In the genomic region with DNA sequence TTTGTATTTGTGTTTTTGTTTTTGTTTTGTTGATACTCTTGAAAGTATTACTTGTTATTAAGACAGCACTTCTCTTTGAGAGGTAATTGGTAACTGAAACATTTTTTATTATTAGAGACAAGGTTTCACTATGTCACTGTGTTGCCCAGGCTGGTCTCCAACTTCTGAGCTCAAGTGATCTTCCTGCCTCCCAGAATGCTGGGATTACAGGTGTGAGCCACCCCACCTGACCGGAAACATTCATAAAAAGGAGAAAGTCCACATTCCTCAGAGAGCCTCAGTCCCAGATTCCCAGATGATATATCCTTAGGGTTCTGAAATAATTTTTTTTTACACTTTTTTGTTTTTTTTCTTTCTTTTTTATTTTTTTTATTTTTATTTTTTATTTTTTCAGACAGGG, we compare ENCODE assay signal across 11 cellular contexts. TPM values are rescaled to one million over a fixed set of nuclear protein-coding genes. Genes with fewer than 3 reads are reported as not detected.
DNase-seq lines count a peak whose midpoint lies in the region; ATAC-seq and TF ChIP-seq lines count a peak whose summit lies in the region.
"Had no signal": no experiment of that assay in that cellular context is flagged by ENCODE, and none has a peak within 500 bp of the region (broad histone marks: within the 10 kb centered on the region; RNA-seq: fewer than 3 reads in every experiment).

No MANE protein-coding gene starts in this region.

- H2AFZ ChIP-seq in GM23338 = no peak overlapping the region

- H3K9me3 Mint-ChIP-seq in GM23338 (no peaks in the 10 kb centered on the region; the same call in 2 of the 3 replicates), chondrocyte (ENCODE audit: low read depth) (no peaks in the 10 kb centered on the region), endodermal cell (no peaks in the 10 kb centered on the region)

- H3K9ac ChIP-seq in BLaER1 = no peak overlapping the region
- H3K9ac ChIP-seq in endodermal cell (ENCODE audit: extremely low read depth, low read length, poor library complexity, severe bottlenecking) = no peak overlapping the region
- H3K9ac ChIP-seq: SK-N-SH had no signal

- no peak for ATAC-seq in GM23338

- H3K27me3 Mint-ChIP-seq in GM23338 (ENCODE audit: insufficient read depth, low read depth, poor library complexity) (peaks cover 23% of the 10 kb centered on the region), chondrocyte (ENCODE audit: low read depth) (no peaks in the 10 kb centered on the region), endodermal cell (ENCODE audit: insufficient read depth) (no peaks in the 10 kb centered on the region)

- H3K36me3 Mint-ChIP-seq in GM23338 (ENCODE audit: low read depth) (peaks cover 16% of the 10 kb centered on the region; the same call in 2 of the 3 replicates), chondrocyte (ENCODE audit: low read depth) (no peaks in the 10 kb centered on the region), endodermal cell (ENCODE audit: low read depth) (peaks cover 10% of the 10 kb centered on the region)

- peaks cover 39% of the 10 kb centered on the region; the same call in 1 of the 2 replicates for H3F3A ChIP-seq in GM23338 (replicated peaks; ENCODE audit: low read depth)

- H3K27ac ChIP-seq in BLaER1 (no peak overlapping the region), GM23338 (ENCODE audit: low read depth) (no peak overlapping the region), endodermal cell (ENCODE audit: low read depth, low read length) (no peak overlapping the region)
- H3K27ac ChIP-seq: C4-2B, HL-60, spleen had no signal

- H3K36me3 ChIP-seq in BLaER1 (peaks cover 31% of the 10 kb centered on the region), GM23338 (ENCODE audit: insufficient read depth) (no peaks in the 10 kb centered on the region), endodermal cell (ENCODE audit: control insufficient read depth, insufficient read depth, low read length) (peaks cover 3% of the 10 kb centered on the region)

- H3K4me1 Mint-ChIP-seq in GM23338 (peaks cover 27% of the 10 kb centered on the region), chondrocyte (ENCODE audit: low read depth) (peaks cover 35% of the 10 kb centered on the region), endodermal cell (peaks cover 17% of the 10 kb centered on the region)

- H3K4me2 ChIP-seq in BLaER1 (peak overlapping the region; percentile 88), GM23338 (no peak overlapping the region)

- H4K20me1 ChIP-seq in BLaER1 = peaks cover 65% of the 10 kb centered on the region
- peaks cover 6% of the 10 kb centered on the region; the same call in 1 of the 2 replicates for H4K20me1 ChIP-seq in GM23338 (replicated peaks; ENCODE audit: insufficient read depth)

- H3K9me3 ChIP-seq in BLaER1 (no peaks in the 10 kb centered on the region), endodermal cell (ENCODE audit: control insufficient read depth, low read length) (no peaks in the 10 kb centered on the region)
- H3K9me3 ChIP-seq: SK-N-SH, spleen had no signal

- H3K4me3 Mint-ChIP-seq in GM23338 = peak overlapping the region; percentile 41; the same call in 1 of the 3 replicates
- peak overlapping the region; percentile 33 for H3K4me3 Mint-ChIP-seq in chondrocyte (ENCODE audit: unreplicated experiment)
- H3K4me3 Mint-ChIP-seq in endodermal cell = no peak overlapping the region

- 0 out of 2 replicates have a peak overlapping the region, but pooled peaks have one; percentile 7 for H3K4me3 ChIP-seq in BLaER1
- no peak overlapping the region for H3K4me3 ChIP-seq in GM23338
- H3K4me3 ChIP-seq in endodermal cell (ENCODE audit: low read length) = no peak overlapping the region
- H3K4me3 ChIP-seq: spleen had no signal

- WGBS in endodermal cell (ENCODE audit: insufficient coverage in 1 of 2, insufficient read length in 1 of 2), 2 experiments = 93 to 100% methylated on average over 1 of the region's 1 CpG

- no peaks in the 10 kb centered on the region for H3K9me2 ChIP-seq in GM23338 (ENCODE audit: insufficient read depth)
- H3K9me2 ChIP-seq: SK-N-SH had no signal

- no peak for TF ChIP-seq CTCF in GM23338 (conservative IDR thresholded peaks at IDR 0.05; ENCODE audit: low read depth in 2 of 2)
- no peak for TF ChIP-seq CTCF in chondrocyte (IDR thresholded peaks at IDR 0.05)
- TF ChIP-seq CTCF in endodermal cell (conservative IDR thresholded peaks at IDR 0.05) = no peak

- no peaks in the 10 kb centered on the region for H3K27me3 ChIP-seq in BLaER1
- no peaks in the 10 kb centered on the region for H3K27me3 ChIP-seq in GM23338 (ENCODE audit: insufficient read depth)
- no peaks in the 10 kb centered on the region for H3K27me3 ChIP-seq in endodermal cell (ENCODE audit: control insufficient read depth, insufficient read depth, low read length, poor library complexity, severe bottlenecking)

- H3K4me1 ChIP-seq in BLaER1 (peaks cover 78% of the 10 kb centered on the region), GM23338 (ENCODE audit: insufficient read depth) (peaks cover 21% of the 10 kb centered on the region), endodermal cell (ENCODE audit: control insufficient read depth, insufficient read depth, low read length) (no peaks in the 10 kb centered on the region)

- H3K79me2 ChIP-seq in GM23338 (replicated peaks; ENCODE audit: insufficient read depth) = peaks cover 71% of the 10 kb centered on the region

- H3K27ac Mint-ChIP-seq in GM23338 (peak overlapping the region; percentile 48; the same call in 1 of the 2 replicates), chondrocyte (ENCODE audit: unreplicated experiment) (peak overlapping the region; percentile 80), endodermal cell (no peak overlapping the region)

- no peak for DNase-seq in GM23338 (ENCODE audit: low spot score)
- no peak for DNase-seq in chondrocyte (ENCODE audit: low spot score)
- DNase-seq in CD1c-positive myeloid dendritic cell (ENCODE audit: extremely low spot score) = no peak
- no peak for DNase-seq in NCI-H2171 (lab: John Stamatoyannopoulos, UW)
- DNase-seq in endodermal cell = no peak
- DNase-seq: NCI-H1092, SK-N-SH, spleen had no signal

TF ChIP-seq in GM23338, 12 proteins besides CTCF, POLR2A, EP300 and RAD21 (continues in another document):
- TF ChIP-seq POLR2AphosphoS5 (IDR thresholded peaks at IDR 0.05; ENCODE audit: low read depth) = no peak
- TF ChIP-seq EZH2 (IDR thresholded peaks at IDR 0.05; ENCODE audit: low read depth, unreplicated experiment) = no peak

RNA-seq across cellular contexts. Expression of a gene that starts 2.7 kb away (rescaled TPM):
- 118 and 125 TPM in 2 replicates for total RNA-seq in GM23338 (2014; rRNA removed; shearing (Covaris generic))
- 40.3 and 43.3 TPM in 2 replicates for polyA plus RNA-seq in GM23338 (2016; fragmentation: Nextera tagmentation; extraction: Ambion mirVana)
- total RNA-seq in chondrocyte = 59.9 to 62.0 TPM (median 61.8 TPM) in 3 replicates
- total RNA-seq in endodermal cell = 10 to 100 TPM; 80.6 to 86.6 TPM
- polyA plus RNA-seq in endodermal cell (2013, experiment 1 of 2) = 115 TPM
- 105 TPM for polyA plus RNA-seq in endodermal cell (2013, experiment 2 of 2)

RNA-seq across cellular contexts. Expression of a gene that starts 25.8 kb away (rescaled TPM):
- 0.78 TPM in 1 of 2 replicates, not detected in the other for total RNA-seq in GM23338 (2014; rRNA removed; shearing (Covaris generic))
- polyA plus RNA-seq in GM23338 (2016; fragmentation: Nextera tagmentation; extraction: Ambion mirVana) = 0.43 and 0.45 TPM in 2 replicates
- total RNA-seq in chondrocyte (0.30 to 0.34 TPM in 2 of 3 replicates, not detected in the other), endodermal cell (under 1 TPM in 1 of 2 donors, not detected in 1; 0.24 TPM)
- polyA plus RNA-seq in endodermal cell (2013, experiment 1 of 2) = not detected
- polyA plus RNA-seq in endodermal cell (2013, experiment 2 of 2) = not detected

RNA-seq across cellular contexts. Expression of a gene that starts 38.0 kb away (rescaled TPM):
- total RNA-seq in GM23338 (2014; rRNA removed; shearing (Covaris generic)) = 28.5 and 37.2 TPM in 2 replicates
- polyA plus RNA-seq in GM23338 (2016; fragmentation: Nextera tagmentation; extraction: Ambion mirVana) = 27.7 and 29.7 TPM in 2 replicates
- 29.1 to 33.7 TPM (median 31.5 TPM) in 3 replicates for total RNA-seq in chondrocyte
- 10 to 100 TPM; 19.7 to 34.5 TPM for total RNA-seq in endodermal cell
- polyA plus RNA-seq in endodermal cell (2013, experiment 1 of 2) = 33.2 TPM
- polyA plus RNA-seq in endodermal cell (2013, experiment 2 of 2) = 32.3 TPM

RNA-seq across cellular contexts. Expression of a gene that starts 54.4 kb away (rescaled TPM):
- total RNA-seq in GM23338 (2014; rRNA removed; shearing (Covaris generic)) = 54.0 and 63.7 TPM in 2 replicates
- polyA plus RNA-seq in GM23338 (2016; fragmentation: Nextera tagmentation; extraction: Ambion mirVana) = 36.3 and 45.3 TPM in 2 replicates
- 74.5 to 88.2 TPM (median 76.1 TPM) in 3 replicates for total RNA-seq in chondrocyte
- 10 to 100 TPM; 55.6 to 62.6 TPM for total RNA-seq in endodermal cell
- 32.0 TPM for polyA plus RNA-seq in endodermal cell (2013, experiment 1 of 2)
- 34.9 TPM for polyA plus RNA-seq in endodermal cell (2013, experiment 2 of 2)

RNA-seq across cellular contexts. Expression of a gene that starts 54.6 kb away (rescaled TPM):
- total RNA-seq in GM23338 (2014; rRNA removed; shearing (Covaris generic)) = 56.4 and 60.7 TPM in 2 replicates
- 23.7 and 24.1 TPM in 2 replicates for polyA plus RNA-seq in GM23338 (2016; fragmentation: Nextera tagmentation; extraction: Ambion mirVana)
- total RNA-seq in chondrocyte (22.1 to 25.7 TPM (median 24.2 TPM) in 3 replicates), endodermal cell (10 to 100 TPM; 20.0 to 26.8 TPM)
- polyA plus RNA-seq in endodermal cell (2013, experiment 1 of 2) = 20.9 TPM
- 20.7 TPM for polyA plus RNA-seq in endodermal cell (2013, experiment 2 of 2)
